ENCODE assay signal across 1 cellular context in genomic region chr2:226799976-226800940, GRCh38.
TF ChIP-seq lines count a peak whose summit lies in the region.

No MANE protein-coding gene starts in this region.

TF ChIP-seq in HepG2, 621 proteins besides CTCF, POLR2A, EP300 and RAD21 (continued from another document and continues in another):
- TF ChIP-seq FOXP4 (CRISPR knock-in tag; IDR thresholded peaks at IDR 0.05) (peak; percentile 99), CEBPB (IDR thresholded peaks at IDR 0.05; ENCODE audit: borderline replicate concordance, low read depth, low read length) (no peak), HMGXB4 (CRISPR knock-in tag; IDR thresholded peaks at IDR 0.05; ENCODE audit: borderline replicate concordance in 1 of 2, low read depth in 1 of 2) (peak in 1 of 2 experiments; percentile 45; a peak in 2 of 4 replicates), JUNB (CRISPR knock-in tag; IDR thresholded peaks at IDR 0.05; ENCODE audit: borderline replicate concordance) (no peak), PRPF4 (IDR thresholded peaks at IDR 0.05; ENCODE audit: low read depth, low read length, poor library complexity, severe bottlenecking) (peak; percentile 73), ATRX (CRISPR knock-in tag; IDR thresholded peaks at IDR 0.05; ENCODE audit: borderline replicate concordance) (no peak), ISX (CRISPR knock-in tag; conservative IDR thresholded peaks at IDR 0.05) (no peak), SMC3 (IDR thresholded peaks at IDR 0.05; ENCODE audit: low read length) (peak; percentile 43), NCOA2 (CRISPR knock-in tag; IDR thresholded peaks at IDR 0.05) (peak; percentile 98), BCLAF1 (IDR thresholded peaks at IDR 0.05) (no peak), ZNF619 (CRISPR knock-in tag; IDR thresholded peaks at IDR 0.05) (no peak), ZNF230 (CRISPR knock-in tag; IDR thresholded peaks at IDR 0.05) (0 out of 2 replicates have a peak, but pooled peaks have one; percentile 22), ZNF512 (CRISPR knock-in tag; IDR thresholded peaks at IDR 0.05) (no peak), DNMT3B (CRISPR knock-in tag; conservative IDR thresholded peaks at IDR 0.05) (peak; percentile 92; the same call in 1 of the 2 replicates), ARID4A (CRISPR knock-in tag; IDR thresholded peaks at IDR 0.05; ENCODE audit: borderline replicate concordance) (peak; percentile 27; the same call in 1 of the 2 replicates), ZNF550 (CRISPR knock-in tag; IDR thresholded peaks at IDR 0.05; ENCODE audit: borderline replicate concordance) (no peak), ZNF574 (CRISPR knock-in tag; IDR thresholded peaks at IDR 0.05) (peak; percentile 5), RCOR2 (CRISPR knock-in tag; IDR thresholded peaks at IDR 0.05) (peak; percentile 97), ZNF468 (CRISPR knock-in tag; IDR thresholded peaks at IDR 0.05) (no peak), TCF7L2 (IDR thresholded peaks at IDR 0.05; ENCODE audit: low read depth, low read length) (peak; percentile 42; the same call in 1 of the 2 replicates), RFX3 (CRISPR knock-in tag; IDR thresholded peaks at IDR 0.05) (no peak), KMT2B (CRISPR knock-in tag; IDR thresholded peaks at IDR 0.05) (0 out of 2 replicates have a peak, but pooled peaks have one; percentile 30), ZNF737 (CRISPR knock-in tag; IDR thresholded peaks at IDR 0.05; ENCODE audit: borderline replicate concordance) (peak; percentile 52; the same call in 1 of the 2 replicates), ZNF747 (CRISPR knock-in tag; IDR thresholded peaks at IDR 0.05; ENCODE audit: borderline replicate concordance) (peak; percentile 69; the same call in 1 of the 2 replicates), HOMEZ (CRISPR knock-in tag; IDR thresholded peaks at IDR 0.05; ENCODE audit: low read depth) (peak; percentile 98), ZNF580 (CRISPR knock-in tag; IDR thresholded peaks at IDR 0.05; ENCODE audit: borderline replicate concordance, low read depth) (peak; percentile 91), MNT (IDR thresholded peaks at IDR 0.05) (no peak), ARNT2 (CRISPR knock-in tag; IDR thresholded peaks at IDR 0.05; ENCODE audit: low read depth) (no peak; the same call in 1 of the 2 replicates), ZNF12 (CRISPR knock-in tag; IDR thresholded peaks at IDR 0.05) (peak; percentile 67), FOXK2 (IDR thresholded peaks at IDR 0.05) (peak; percentile 62; the same call in 1 of the 2 replicates), ZNF335 (CRISPR knock-in tag; IDR thresholded peaks at IDR 0.05) (peak; percentile 83), ZNF253 (CRISPR knock-in tag; IDR thresholded peaks at IDR 0.05; ENCODE audit: borderline replicate concordance) (no peak), ZNF460 (CRISPR knock-in tag; IDR thresholded peaks at IDR 0.05; ENCODE audit: borderline replicate concordance) (0 out of 2 replicates have a peak, but pooled peaks have one; percentile 28), SNAI1 (CRISPR knock-in tag; IDR thresholded peaks at IDR 0.05; ENCODE audit: borderline replicate concordance) (no peak), NFKBIZ (CRISPR knock-in tag; IDR thresholded peaks at IDR 0.05) (peak; percentile 89), ZNF430 (CRISPR knock-in tag; IDR thresholded peaks at IDR 0.05) (peak; percentile 83), ZNF639 (CRISPR knock-in tag; conservative IDR thresholded peaks at IDR 0.05) (no peak; the same call in 1 of the 2 replicates)
